1 cellular context compared by ENCODE assay signal in the genomic region with DNA sequence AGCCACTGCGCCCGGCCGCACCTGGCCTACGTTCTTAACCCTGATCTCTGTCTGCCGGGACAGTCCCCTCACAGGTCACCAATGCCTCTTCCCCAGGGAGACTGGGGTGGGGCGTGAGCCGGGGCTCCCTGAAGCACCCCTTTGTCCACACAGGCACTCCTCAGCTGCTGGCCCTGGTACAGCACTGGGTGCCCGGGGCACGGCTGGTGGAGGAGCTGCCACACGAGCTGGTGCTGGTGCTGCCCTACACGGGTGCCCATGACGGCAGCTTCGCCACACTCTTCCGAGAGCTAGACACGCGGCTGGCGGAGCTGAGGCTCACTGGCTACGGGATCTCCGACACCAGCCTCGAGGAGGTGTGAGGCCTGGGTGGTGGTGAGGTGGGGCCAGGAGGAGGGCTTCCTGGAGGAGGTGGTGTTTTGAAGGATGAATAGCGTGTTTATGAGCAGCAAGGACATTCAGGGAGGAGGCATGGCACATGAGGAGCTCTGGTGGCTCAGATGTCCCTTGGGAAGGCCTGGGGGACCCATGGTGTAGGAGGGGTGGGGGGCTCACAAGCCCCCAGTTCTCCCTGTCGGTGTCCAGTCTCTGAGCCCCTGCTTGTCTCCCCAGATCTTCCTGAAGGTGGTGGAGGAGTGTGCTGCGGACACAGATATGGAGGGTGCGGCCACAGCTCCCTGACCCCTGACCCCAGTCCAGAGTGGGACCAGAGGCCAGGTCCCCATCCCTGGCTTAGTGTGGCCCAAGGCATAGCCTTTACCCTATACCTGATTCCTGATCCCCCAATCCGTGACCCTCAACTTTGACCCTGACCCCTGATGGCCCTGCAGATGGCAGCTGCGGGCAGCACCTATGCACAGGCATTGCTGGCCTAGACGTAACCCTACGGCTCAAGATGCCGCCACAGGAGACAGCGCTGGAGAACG.
TF ChIP-seq lines count a peak whose summit lies in the region.

No MANE protein-coding gene starts in this region.

TF ChIP-seq in SK-N-SH, 30 proteins besides CTCF, POLR2A, EP300 and RAD21 (continued from another document):
- TF ChIP-seq, protein P1, sequence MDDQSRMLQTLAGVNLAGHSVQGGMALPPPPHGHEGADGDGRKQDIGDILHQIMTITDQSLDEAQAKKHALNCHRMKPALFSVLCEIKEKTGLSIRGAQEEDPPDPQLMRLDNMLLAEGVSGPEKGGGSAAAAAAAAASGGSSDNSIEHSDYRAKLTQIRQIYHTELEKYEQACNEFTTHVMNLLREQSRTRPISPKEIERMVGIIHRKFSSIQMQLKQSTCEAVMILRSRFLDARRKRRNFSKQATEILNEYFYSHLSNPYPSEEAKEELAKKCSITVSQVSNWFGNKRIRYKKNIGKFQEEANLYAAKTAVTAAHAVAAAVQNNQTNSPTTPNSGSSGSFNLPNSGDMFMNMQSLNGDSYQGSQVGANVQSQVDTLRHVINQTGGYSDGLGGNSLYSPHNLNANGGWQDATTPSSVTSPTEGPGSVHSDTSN (IDR thresholded peaks at IDR 0.05), result no peak
- TF ChIP-seq MEF2A (IDR thresholded peaks at IDR 0.05; ENCODE audit: borderline replicate concordance, low read depth) (no peak), CHD2 (IDR thresholded peaks at IDR 0.05; ENCODE audit: low read length, partially characterized antibody) (no peak), RFX5 (IDR thresholded peaks at IDR 0.05; ENCODE audit: low read length) (no peak), MAX (IDR thresholded peaks at IDR 0.05; ENCODE audit: low read depth) (no peak), ZBTB33 (IDR thresholded peaks at IDR 0.05; ENCODE audit: borderline replicate concordance, low read depth) (no peak), TAF1 (IDR thresholded peaks at IDR 0.05; ENCODE audit: borderline replicate concordance, low read depth, low read length) (no peak), GATA2 (CRISPR knock-in tag; IDR thresholded peaks at IDR 0.05) (no peak), REST (IDR thresholded peaks at IDR 0.05; ENCODE audit: low read depth, low read length) (no peak), POLR2AphosphoS5 (IDR thresholded peaks at IDR 0.05; ENCODE audit: low read depth, low read length) (no peak), TCF12 (IDR thresholded peaks at IDR 0.05) (no peak), ELF1 (IDR thresholded peaks at IDR 0.05) (no peak)
- TF ChIP-seq, protein P2, sequence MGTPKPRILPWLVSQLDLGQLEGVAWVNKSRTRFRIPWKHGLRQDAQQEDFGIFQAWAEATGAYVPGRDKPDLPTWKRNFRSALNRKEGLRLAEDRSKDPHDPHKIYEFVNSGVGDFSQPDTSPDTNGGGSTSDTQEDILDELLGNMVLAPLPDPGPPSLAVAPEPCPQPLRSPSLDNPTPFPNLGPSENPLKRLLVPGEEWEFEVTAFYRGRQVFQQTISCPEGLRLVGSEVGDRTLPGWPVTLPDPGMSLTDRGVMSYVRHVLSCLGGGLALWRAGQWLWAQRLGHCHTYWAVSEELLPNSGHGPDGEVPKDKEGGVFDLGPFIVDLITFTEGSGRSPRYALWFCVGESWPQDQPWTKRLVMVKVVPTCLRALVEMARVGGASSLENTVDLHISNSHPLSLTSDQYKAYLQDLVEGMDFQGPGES (IDR thresholded peaks at IDR 0.05; ENCODE audit: low read depth, low read length), result no peak
